11 cellular contexts compared by ENCODE assay signal in the genomic region with DNA sequence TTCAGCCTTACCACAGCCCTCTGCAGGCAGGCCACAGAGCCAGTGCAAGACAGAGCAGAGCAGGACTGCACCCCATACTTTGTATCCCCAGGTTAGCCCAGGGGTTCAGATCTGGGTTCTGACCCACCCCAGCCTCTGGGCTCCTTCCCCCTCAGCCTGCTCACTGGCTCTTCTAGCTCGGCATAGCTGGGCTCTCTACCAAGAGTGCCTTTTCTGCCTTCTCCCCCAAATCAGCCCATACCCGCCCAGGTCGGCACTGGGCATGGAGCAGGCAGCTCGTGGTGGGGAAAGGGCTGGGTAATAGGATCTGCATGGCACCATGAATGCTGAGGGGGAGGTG. TPM values are rescaled to one million over a fixed set of nuclear protein-coding genes. Genes with fewer than 3 reads are reported as not detected.
DNase-seq lines count a peak whose midpoint lies in the region; ATAC-seq and TF ChIP-seq lines count a peak whose summit lies in the region.
"Had no signal": no experiment of that assay in that cellular context is flagged by ENCODE, and none has a peak within 500 bp of the region (broad histone marks: within the 10 kb centered on the region; RNA-seq: fewer than 3 reads in every experiment).

No MANE protein-coding gene starts in this region.

- peaks cover 58% of the 10 kb centered on the region for H3K4me1 Mint-ChIP-seq in activated CD4-positive, alpha-beta T cell treated with anti-CD3 and anti-CD28 coated beads for 36 hours
- H3K4me1 Mint-ChIP-seq in stimulated activated naive CD8-positive, alpha-beta T cell treated with anti-CD3 and anti-CD28 coated beads, Interleukin-15, amount 100 ng/mL, for 72 hours: peaks cover 95% of the 10 kb centered on the region

- no peak overlapping the region for H3K4me3 Mint-ChIP-seq in activated CD4-positive, alpha-beta T cell treated with anti-CD3 and anti-CD28 coated beads for 36 hours
- peak overlapping the region; percentile 17 to 67 for H3K4me3 Mint-ChIP-seq in stimulated activated naive CD8-positive, alpha-beta T cell treated with anti-CD3 and anti-CD28 coated beads, Interleukin-15, amount 100 ng/mL, for 72 hours

- H3K27me3 Mint-ChIP-seq in activated CD4-positive, alpha-beta T cell treated with anti-CD3 and anti-CD28 coated beads for 36 hours: no peaks in the 10 kb centered on the region
- no peaks in the 10 kb centered on the region for H3K27me3 Mint-ChIP-seq in stimulated activated naive CD8-positive, alpha-beta T cell treated with anti-CD3 and anti-CD28 coated beads, Interleukin-15, amount 100 ng/mL, for 72 hours

- ATAC-seq in activated CD4-positive, alpha-beta T cell treated with anti-CD3 and anti-CD28 coated beads for 36 hours: peak; percentile 3
- ATAC-seq in stimulated activated naive CD8-positive, alpha-beta T cell treated with anti-CD3 and anti-CD28 coated beads, Interleukin-15, amount 100 ng/mL, for 72 hours: peak; percentile 12
- ATAC-seq in HG03354 (IDR thresholded peaks at IDR 0.05; ENCODE audit: poor library complexity, severe bottlenecking, unreplicated experiment) (no peak), HG02678 (IDR thresholded peaks at IDR 0.05; ENCODE audit: unreplicated experiment) (no peak)

- H3K27ac ChIP-seq in SU-DHL-6 (ENCODE audit: low read depth, low read length) (peak overlapping the region; percentile 74), layer of hippocampus (ENCODE audit: low read depth, low read length) (peak overlapping the region; percentile 76)

- H3K9me2 ChIP-seq in SU-DHL-6 (replicated peaks; ENCODE audit: insufficient read depth, low read length): no peaks in the 10 kb centered on the region

- H3K36me3 Mint-ChIP-seq in activated CD4-positive, alpha-beta T cell treated with anti-CD3 and anti-CD28 coated beads for 36 hours (ENCODE audit: low read depth): no peaks in the 10 kb centered on the region

- H3K36me3 ChIP-seq in SU-DHL-6 (ENCODE audit: low read length): no peaks in the 10 kb centered on the region

- peaks cover 85% of the 10 kb centered on the region for H3K79me2 ChIP-seq in SU-DHL-6 (ENCODE audit: insufficient read depth, low read length)

- peak overlapping the region; percentile 37 for H3K4me2 ChIP-seq in SU-DHL-6 (ENCODE audit: low read depth, low read length, poor library complexity, severe bottlenecking)

- no peaks in the 10 kb centered on the region for H3K9me3 ChIP-seq in SU-DHL-6 (ENCODE audit: insufficient read depth, low read length)

- peaks cover 15% of the 10 kb centered on the region for H3F3A ChIP-seq in SU-DHL-6 (ENCODE audit: insufficient read depth)

- CTCF ChIA-PET in activated CD4-positive, alpha-beta T cell treated with anti-CD3 and anti-CD28 coated beads for 36 hours (lab: Charles Lee): interaction anchor here (0.6 to 2.8 kb wide), 8 partner anchors 14 to 598 kb away, joined by 3 to 12 read pairs (median 4); a partner anchor contains a TSS

- H3K9ac ChIP-seq in SU-DHL-6 (ENCODE audit: low read length): peak overlapping the region; percentile 27; the same call in 1 of the 2 replicates

- no peaks in the 10 kb centered on the region; the same call in 1 of the 2 replicates for H4K20me1 ChIP-seq in SU-DHL-6 (ENCODE audit: low read depth, low read length)

- no peaks in the 10 kb centered on the region for H3K27me3 ChIP-seq in SU-DHL-6 (ENCODE audit: low read length)
- no peaks in the 10 kb centered on the region for H3K27me3 ChIP-seq in layer of hippocampus (ENCODE audit: control insufficient read depth, insufficient read depth, low read length)

- intact Hi-C loops in activated CD4-positive, alpha-beta T cell treated with anti-CD3 and anti-CD28 coated beads for 36 hours (cut with DNase I, micrococcal nuclease): no loop called here

- H3K4me3 ChIP-seq in SU-DHL-6 (ENCODE audit: insufficient read depth, low read length, poor library complexity, severe bottlenecking): no peak overlapping the region

- H2AFZ ChIP-seq in SU-DHL-6 (ENCODE audit: low read depth, low read length, severe bottlenecking): no peak overlapping the region

- H3K9me3 Mint-ChIP-seq in activated CD4-positive, alpha-beta T cell treated with anti-CD3 and anti-CD28 coated beads for 36 hours (ENCODE audit: low read depth): no peaks in the 10 kb centered on the region
- no peaks in the 10 kb centered on the region for H3K9me3 Mint-ChIP-seq in stimulated activated naive CD8-positive, alpha-beta T cell treated with anti-CD3 and anti-CD28 coated beads, Interleukin-15, amount 100 ng/mL, for 72 hours

- POLR2A ChIA-PET in activated CD4-positive, alpha-beta T cell treated with anti-CD3 and anti-CD28 coated beads for 36 hours (lab: Charles Lee): interaction anchor here (0.6 kb wide), 1 partner anchor 810 kb away, joined by 3 read pairs; no protein-coding TSS in a partner anchor

- no peak for DNase-seq in activated CD4-positive, alpha-beta T cell treated with anti-CD3 and anti-CD28 coated beads for 36 hours
- DNase-seq in activated CD4-positive, alpha-beta T cell treated with anti-CD3 and anti-CD28 coated beads, Interleukin-2, amount 50 U/mL, for 4 hours: no peak
- no peak for DNase-seq in stimulated activated naive CD8-positive, alpha-beta T cell treated with anti-CD3 and anti-CD28 coated beads, Interleukin-15, amount 100 ng/mL, for 72 hours
- DNase-seq in NCI-H1930 (lab: John Stamatoyannopoulos, UW): no peak
- DNase-seq: activated effector memory CD4-positive, alpha-beta T cell treated with Interleukin-2 at 50 U/mL for 16 hours; IMR-90; NCI-H187 treated with DMSO at 0.1 percent for 48 hours had no signal

- H3K27ac Mint-ChIP-seq in activated CD4-positive, alpha-beta T cell treated with anti-CD3 and anti-CD28 coated beads for 36 hours: peak overlapping the region; percentile 24
- peak overlapping the region; percentile 70 to 85 for H3K27ac Mint-ChIP-seq in stimulated activated naive CD8-positive, alpha-beta T cell treated with anti-CD3 and anti-CD28 coated beads, Interleukin-15, amount 100 ng/mL, for 72 hours

- no peak for TF ChIP-seq CTCF in SU-DHL-6 (IDR thresholded peaks at IDR 0.05; ENCODE audit: insufficient read depth, low read length, poor library complexity, severe bottlenecking)

RNA-seq across cellular contexts. Expression of a gene that starts 8.3 kb away (rescaled TPM):
- 10 to 100 TPM; 18.5 to 21.3 TPM for total RNA-seq in activated CD4-positive, alpha-beta T cell treated with anti-CD3 and anti-CD28 coated beads for 36 hours

Comparison
In these comparisons a context has a peak if more than half of its experiments do, and no peak if none do; other contexts are left out.
1. ATAC-seq: peak in activated CD4-positive, alpha-beta T cell treated with anti-CD3 and anti-CD28 coated beads for 36 hours (single experiment) and stimulated activated naive CD8-positive, alpha-beta T cell treated with anti-CD3 and anti-CD28 coated beads, Interleukin-15, amount 100 ng/mL, for 72 hours (single experiment); none in HG03354 (single experiment) and HG02678 (single experiment).